1 cellular context compared by ENCODE assay signal in the genomic region with DNA sequence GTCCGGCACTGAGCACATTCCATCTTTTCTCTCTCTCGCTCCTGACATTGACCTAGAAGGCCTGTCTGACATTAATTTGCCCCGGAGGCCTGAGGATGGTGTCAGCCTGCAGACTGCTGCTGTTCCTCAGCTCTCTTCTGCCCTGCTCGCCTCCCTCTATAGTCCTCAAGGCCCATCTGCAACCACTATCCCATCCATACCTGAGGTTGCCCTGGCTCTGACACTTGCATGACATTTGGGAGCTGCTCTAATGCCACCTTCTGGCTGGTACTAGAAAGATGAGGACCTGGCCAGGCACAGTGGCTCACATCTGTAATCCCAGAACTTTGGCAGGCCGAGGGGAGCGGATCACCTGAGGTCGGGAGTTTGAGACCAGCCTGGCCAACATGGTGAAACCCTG.
TF ChIP-seq lines count a peak whose summit lies in the region.

No MANE protein-coding gene starts in this region.

TF ChIP-seq in WTC11, 78 proteins besides CTCF, POLR2A, EP300 and RAD21 (continued from another document):
- TF ChIP-seq, protein P1, sequence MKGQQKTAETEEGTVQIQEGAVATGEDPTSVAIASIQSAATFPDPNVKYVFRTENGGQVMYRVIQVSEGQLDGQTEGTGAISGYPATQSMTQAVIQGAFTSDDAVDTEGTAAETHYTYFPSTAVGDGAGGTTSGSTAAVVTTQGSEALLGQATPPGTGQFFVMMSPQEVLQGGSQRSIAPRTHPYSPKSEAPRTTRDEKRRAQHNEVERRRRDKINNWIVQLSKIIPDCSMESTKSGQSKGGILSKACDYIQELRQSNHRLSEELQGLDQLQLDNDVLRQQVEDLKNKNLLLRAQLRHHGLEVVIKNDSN (CRISPR knock-in tag; IDR thresholded peaks at IDR 0.05), result no peak
- TF ChIP-seq, protein P2, sequence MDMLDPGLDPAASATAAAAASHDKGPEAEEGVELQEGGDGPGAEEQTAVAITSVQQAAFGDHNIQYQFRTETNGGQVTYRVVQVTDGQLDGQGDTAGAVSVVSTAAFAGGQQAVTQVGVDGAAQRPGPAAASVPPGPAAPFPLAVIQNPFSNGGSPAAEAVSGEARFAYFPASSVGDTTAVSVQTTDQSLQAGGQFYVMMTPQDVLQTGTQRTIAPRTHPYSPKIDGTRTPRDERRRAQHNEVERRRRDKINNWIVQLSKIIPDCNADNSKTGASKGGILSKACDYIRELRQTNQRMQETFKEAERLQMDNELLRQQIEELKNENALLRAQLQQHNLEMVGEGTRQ (CRISPR knock-in tag; IDR thresholded peaks at IDR 0.05), result no peak
- TF ChIP-seq, protein P3, sequence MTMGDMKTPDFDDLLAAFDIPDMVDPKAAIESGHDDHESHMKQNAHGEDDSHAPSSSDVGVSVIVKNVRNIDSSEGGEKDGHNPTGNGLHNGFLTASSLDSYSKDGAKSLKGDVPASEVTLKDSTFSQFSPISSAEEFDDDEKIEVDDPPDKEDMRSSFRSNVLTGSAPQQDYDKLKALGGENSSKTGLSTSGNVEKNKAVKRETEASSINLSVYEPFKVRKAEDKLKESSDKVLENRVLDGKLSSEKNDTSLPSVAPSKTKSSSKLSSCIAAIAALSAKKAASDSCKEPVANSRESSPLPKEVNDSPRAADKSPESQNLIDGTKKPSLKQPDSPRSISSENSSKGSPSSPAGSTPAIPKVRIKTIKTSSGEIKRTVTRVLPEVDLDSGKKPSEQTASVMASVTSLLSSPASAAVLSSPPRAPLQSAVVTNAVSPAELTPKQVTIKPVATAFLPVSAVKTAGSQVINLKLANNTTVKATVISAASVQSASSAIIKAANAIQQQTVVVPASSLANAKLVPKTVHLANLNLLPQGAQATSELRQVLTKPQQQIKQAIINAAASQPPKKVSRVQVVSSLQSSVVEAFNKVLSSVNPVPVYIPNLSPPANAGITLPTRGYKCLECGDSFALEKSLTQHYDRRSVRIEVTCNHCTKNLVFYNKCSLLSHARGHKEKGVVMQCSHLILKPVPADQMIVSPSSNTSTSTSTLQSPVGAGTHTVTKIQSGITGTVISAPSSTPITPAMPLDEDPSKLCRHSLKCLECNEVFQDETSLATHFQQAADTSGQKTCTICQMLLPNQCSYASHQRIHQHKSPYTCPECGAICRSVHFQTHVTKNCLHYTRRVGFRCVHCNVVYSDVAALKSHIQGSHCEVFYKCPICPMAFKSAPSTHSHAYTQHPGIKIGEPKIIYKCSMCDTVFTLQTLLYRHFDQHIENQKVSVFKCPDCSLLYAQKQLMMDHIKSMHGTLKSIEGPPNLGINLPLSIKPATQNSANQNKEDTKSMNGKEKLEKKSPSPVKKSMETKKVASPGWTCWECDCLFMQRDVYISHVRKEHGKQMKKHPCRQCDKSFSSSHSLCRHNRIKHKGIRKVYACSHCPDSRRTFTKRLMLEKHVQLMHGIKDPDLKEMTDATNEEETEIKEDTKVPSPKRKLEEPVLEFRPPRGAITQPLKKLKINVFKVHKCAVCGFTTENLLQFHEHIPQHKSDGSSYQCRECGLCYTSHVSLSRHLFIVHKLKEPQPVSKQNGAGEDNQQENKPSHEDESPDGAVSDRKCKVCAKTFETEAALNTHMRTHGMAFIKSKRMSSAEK (CRISPR knock-in tag; IDR thresholded peaks at IDR 0.05; ENCODE audit: borderline replicate concordance), result no peak
